8 cellular contexts compared by ENCODE assay signal in the genomic region with DNA sequence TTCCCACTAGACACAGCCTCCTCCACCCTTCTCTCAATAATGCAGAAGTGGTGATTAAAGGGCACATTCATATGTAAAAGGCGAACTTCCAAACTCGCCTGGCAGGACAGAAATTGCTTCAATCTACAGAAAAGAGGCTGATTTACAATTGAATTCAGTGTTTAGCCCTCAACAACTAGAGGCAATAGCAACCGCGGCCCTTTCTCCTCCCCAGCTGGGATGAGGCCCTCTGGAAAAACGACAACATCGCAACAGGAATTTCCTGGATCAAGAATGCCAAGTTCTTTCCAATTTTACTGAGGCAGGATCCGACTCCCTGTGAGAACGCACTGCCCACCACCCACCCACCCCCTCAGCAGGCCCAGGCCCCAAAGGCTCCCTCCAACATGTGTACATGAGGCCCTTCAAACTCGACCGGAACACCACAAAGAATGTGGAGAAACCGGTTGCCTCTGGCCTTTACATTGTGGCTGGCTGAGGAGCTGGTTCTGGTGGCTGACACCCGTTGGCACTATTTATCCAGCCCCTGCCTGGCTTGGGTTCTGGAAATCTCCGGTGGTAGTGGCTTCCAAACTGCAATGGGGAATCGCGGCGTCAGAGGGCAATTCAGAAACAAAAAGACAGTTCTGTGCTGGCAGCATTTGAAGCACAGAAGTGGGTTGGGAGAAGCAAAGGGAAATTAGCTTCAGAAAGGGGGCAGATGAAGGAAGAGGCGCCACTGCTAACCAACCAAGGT. TPM values are rescaled to one million over a fixed set of nuclear protein-coding genes. Genes with fewer than 3 reads are reported as not detected.
DNase-seq lines count a peak whose midpoint lies in the region; FAIRE-seq and TF ChIP-seq lines count a peak whose summit lies in the region.

No MANE protein-coding gene starts in this region.

- H3K4me3 ChIP-seq in CD4-positive, alpha-beta memory T cell (ENCODE audit: low read length in 2 of 2): no peak overlapping the region
- no peak overlapping the region for H3K4me3 ChIP-seq in astrocyte of the cerebellum (ENCODE audit: low read depth, low read length)

- intact Hi-C loops in CD4-positive, alpha-beta memory T cell (cut with micrococcal nuclease): loop anchor here (5.0 kb wide), 1 partner anchor 38 kb away; a partner anchor contains a TSS
- intact Hi-C loops in posterior vena cava (cut with DNase I): loop anchor here (2.0 to 5.0 kb wide), 3 partner anchors 37 to 63 kb away; a partner anchor contains a TSS

- H3K4me1 Mint-ChIP-seq in CD4-positive, alpha-beta memory T cell: peaks cover 45 to 89% (median 70%) of the 10 kb centered on the region in 4 donors

- CTCF ChIA-PET in CD4-positive, alpha-beta memory T cell (lab: Charles Lee; ENCODE audit: partially characterized antibody): interaction anchor here (1.6 kb wide), 1 partner anchor 64 kb away, joined by 6 read pairs; no protein-coding TSS in a partner anchor

- H3K27me3 ChIP-seq in CD4-positive, alpha-beta memory T cell (ENCODE audit: insufficient read depth, low read length): no peaks in the 10 kb centered on the region

- TF ChIP-seq POLR2A in H54 (IDR thresholded peaks at IDR 0.05; ENCODE audit: low read depth, low read length): no peak

- H3K36me3 Mint-ChIP-seq in CD4-positive, alpha-beta memory T cell: peaks cover under 1 to 5% of the 10 kb centered on the region in 2 donors

- no peak for FAIRE-seq in H54 (lab: Jason Lieb, UNC)

- no peak for TF ChIP-seq CTCF in astrocyte of the cerebellum (IDR thresholded peaks at IDR 0.05; ENCODE audit: low read depth, low read length, missing control alignments)

- peak overlapping the region; percentile 78 to 91 (median 85) for H3K27ac Mint-ChIP-seq in CD4-positive, alpha-beta memory T cell

- no peaks in the 10 kb centered on the region for H3K9me3 ChIP-seq in CD4-positive, alpha-beta memory T cell (ENCODE audit: control insufficient read depth in 1 of 2, low read length in 2 of 2)

- peaks cover 6% of the 10 kb centered on the region for H3K36me3 ChIP-seq in CD4-positive, alpha-beta memory T cell (ENCODE audit: insufficient read depth, low read length)

- POLR2A ChIA-PET in CD4-positive, alpha-beta memory T cell (lab: Charles Lee; ENCODE audit: partially characterized antibody): no interaction called here

- no peaks in the 10 kb centered on the region for H3K9me3 Mint-ChIP-seq in CD4-positive, alpha-beta memory T cell

- H3K4me1 ChIP-seq in CD4-positive, alpha-beta memory T cell (ENCODE audit: insufficient read depth, low read length): peaks cover 66% of the 10 kb centered on the region

- no peak overlapping the region for H3K27ac ChIP-seq in CD4-positive, alpha-beta memory T cell (ENCODE audit: low read depth, low read length)

- H3K27me3 Mint-ChIP-seq in CD4-positive, alpha-beta memory T cell: no peaks in the 10 kb centered on the region

- peak overlapping the region in 2 of 8 donors; percentile 28 to 40 for H3K4me3 Mint-ChIP-seq in CD4-positive, alpha-beta memory T cell

- DNase-seq in CD4-positive, alpha-beta memory T cell: no peak
- DNase-seq in M059J (ENCODE audit: low read depth) (peak; percentile 69), astrocyte of the cerebellum (ENCODE audit: low read depth) (peak; percentile 79), iPS DF 19.7 (ENCODE audit: low read depth, low spot score) (peak; percentile 96), renal cortical epithelial cell (ENCODE audit: low read depth) (peak; percentile 68), H54 (ENCODE audit: insufficient read length, low spot score) (no peak), posterior vena cava (ENCODE audit: low spot score) (no peak), NCI-H128 (lab: John Stamatoyannopoulos, UW; ENCODE audit: unreplicated experiment) (no peak)

- in situ Hi-C loops in astrocyte of the cerebellum (cut with HindIII; ENCODE audit: low sequenced_read_pairs): loop anchor here (5.0 kb wide), 1 partner anchor 53 kb away; no protein-coding TSS in a partner anchor

RNA-seq across cellular contexts. Expression of a gene that starts 36.8 kb away (rescaled TPM):
- total RNA-seq in CD4-positive, alpha-beta memory T cell: 10 to 100 TPM; 47.7 to 48.5 TPM
- 10 to 100 TPM in 1 of 2 donors, 1 to 10 TPM in 1; 3.5 to 20.1 TPM for polyA plus RNA-seq in CD4-positive, alpha-beta memory T cell
- 23.6 and 49.6 TPM in 2 replicates for total RNA-seq in M059J (2014; rRNA removed; shearing (Covaris generic))
- 11.8 and 21.9 TPM in 2 replicates for total RNA-seq in renal cortical epithelial cell
- 10 to 100 TPM; 28.0 to 29.3 TPM for total RNA-seq in posterior vena cava

Comparison
In these comparisons a context has a peak if more than half of its experiments do, and no peak if none do; other contexts are left out.
1. DNase-seq: peak in M059J (single experiment), astrocyte of the cerebellum (single experiment), iPS DF 19.7 (single experiment) and renal cortical epithelial cell (single experiment); none in CD4-positive, alpha-beta memory T cell (0 of 5), H54 (single experiment), posterior vena cava (single experiment) and NCI-H128 (single experiment).